ENCODE assay signal across 8 cellular contexts in the genomic region with DNA sequence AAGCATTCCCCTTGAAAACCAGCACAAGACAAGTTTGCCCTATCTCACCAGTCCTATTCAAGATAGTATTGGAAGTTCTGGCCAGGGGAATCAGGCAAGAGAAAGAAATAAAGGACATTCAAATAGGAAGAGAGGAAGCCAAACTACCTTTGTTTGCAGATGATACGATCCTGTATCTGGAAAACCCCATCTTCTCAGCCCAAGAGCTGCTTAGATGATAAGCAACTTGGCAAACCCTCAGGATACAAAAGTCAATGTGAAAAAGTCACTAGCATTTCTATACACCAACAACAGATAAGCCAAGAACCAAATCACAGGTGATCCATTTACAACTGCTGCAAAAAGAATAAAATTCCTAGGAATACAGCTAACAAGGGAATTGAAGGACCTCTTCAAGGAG.
"Had no signal": no experiment of that assay in that cellular context is flagged by ENCODE, and none has a peak within 500 bp of the region (broad histone marks: within the 10 kb centered on the region; RNA-seq: fewer than 3 reads in every experiment).

No MANE protein-coding gene starts in this region.

- FAIRE-seq: G401.6, GM12878, GM12891, GM12892, GM18507, GM19239 had no signal

- H3K4me3 ChIP-seq: GM12878 had no signal

- ATAC-seq: GM12878 had no signal

- DNase-seq: GDM1, GF-D8 had no signal
